In genomic region chr2:74507145-74507925, GRCh38 we compare ENCODE assay signal across 1 cellular context.
A peak's percentile ranks its signal among the peaks of the same experiment; 100 is the strongest.
TF ChIP-seq lines count a peak whose summit lies in the region.

Gene PCGF1, minus strand, starts transcription at chr2:74507695. Its CDS starts 27 bp downstream, at chr2:74507668.

TF ChIP-seq in HepG2, 621 proteins besides CTCF, POLR2A, EP300 and RAD21 (continued from another document and continues in another):
- TF ChIP-seq ZNF646 (CRISPR knock-in tag; IDR thresholded peaks at IDR 0.05): peak; percentile 90
- TF ChIP-seq PHF8 (CRISPR knock-in tag; IDR thresholded peaks at IDR 0.05): peak; percentile 90
- no peak for TF ChIP-seq NONO (IDR thresholded peaks at IDR 0.05)
- peak; percentile 98 for TF ChIP-seq NONO (CRISPR knock-in tag; conservative IDR thresholded peaks at IDR 0.05)
- peak; percentile 58; the same call in 1 of the 2 replicates for TF ChIP-seq TERF1 (CRISPR knock-in tag; IDR thresholded peaks at IDR 0.05)
- no peak for TF ChIP-seq ZNF33A (CRISPR knock-in tag; IDR thresholded peaks at IDR 0.05; ENCODE audit: borderline replicate concordance)
- TF ChIP-seq ARID2 (CRISPR knock-in tag; IDR thresholded peaks at IDR 0.05; ENCODE audit: borderline replicate concordance): no peak; the same call in 1 of the 2 replicates
- TF ChIP-seq CHD2 (IDR thresholded peaks at IDR 0.05; ENCODE audit: low read depth, low read length): peak; percentile 55
- TF ChIP-seq TSC22D2 (CRISPR knock-in tag; IDR thresholded peaks at IDR 0.05; ENCODE audit: borderline replicate concordance): peak; percentile 76; the same call in 1 of the 2 replicates
- no peak for TF ChIP-seq CBX2 (IDR thresholded peaks at IDR 0.05; ENCODE audit: low read depth, low read length)
- TF ChIP-seq CBX2 (CRISPR knock-in tag; IDR thresholded peaks at IDR 0.05; ENCODE audit: low read depth): 0 out of 2 replicates have a peak, but pooled peaks have one; percentile 35
- TF ChIP-seq HES4 (CRISPR knock-in tag; IDR thresholded peaks at IDR 0.05; ENCODE audit: borderline replicate concordance): peak; percentile 88; the same call in 1 of the 2 replicates
- TF ChIP-seq ZKSCAN5 (CRISPR knock-in tag; IDR thresholded peaks at IDR 0.05): peak; percentile 58; the same call in 1 of the 2 replicates
- TF ChIP-seq RARG (CRISPR knock-in tag; IDR thresholded peaks at IDR 0.05; ENCODE audit: low read depth): no peak
- TF ChIP-seq TBX3 (IDR thresholded peaks at IDR 0.05; ENCODE audit: borderline replicate concordance): peak; percentile 27; the same call in 1 of the 2 replicates
- TF ChIP-seq FOXK1 (CRISPR knock-in tag; IDR thresholded peaks at IDR 0.05; ENCODE audit: borderline replicate concordance, low read depth): peak; percentile 87
- peak; percentile 87 for TF ChIP-seq KLF15 (CRISPR knock-in tag; IDR thresholded peaks at IDR 0.05; ENCODE audit: borderline replicate concordance)
- TF ChIP-seq, protein P1, sequence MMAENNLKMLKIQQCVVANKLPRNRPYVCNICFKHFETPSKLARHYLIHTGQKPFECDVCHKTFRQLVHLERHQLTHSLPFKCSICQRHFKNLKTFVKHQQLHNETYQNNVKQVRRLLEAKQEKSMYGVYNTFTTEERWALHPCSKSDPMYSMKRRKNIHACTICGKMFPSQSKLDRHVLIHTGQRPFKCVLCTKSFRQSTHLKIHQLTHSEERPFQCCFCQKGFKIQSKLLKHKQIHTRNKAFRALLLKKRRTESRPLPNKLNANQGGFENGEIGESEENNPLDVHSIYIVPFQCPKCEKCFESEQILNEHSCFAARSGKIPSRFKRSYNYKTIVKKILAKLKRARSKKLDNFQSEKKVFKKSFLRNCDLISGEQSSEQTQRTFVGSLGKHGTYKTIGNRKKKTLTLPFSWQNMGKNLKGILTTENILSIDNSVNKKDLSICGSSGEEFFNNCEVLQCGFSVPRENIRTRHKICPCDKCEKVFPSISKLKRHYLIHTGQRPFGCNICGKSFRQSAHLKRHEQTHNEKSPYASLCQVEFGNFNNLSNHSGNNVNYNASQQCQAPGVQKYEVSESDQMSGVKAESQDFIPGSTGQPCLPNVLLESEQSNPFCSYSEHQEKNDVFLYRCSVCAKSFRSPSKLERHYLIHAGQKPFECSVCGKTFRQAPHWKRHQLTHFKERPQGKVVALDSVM (CRISPR knock-in tag; IDR thresholded peaks at IDR 0.05): peak; percentile 8
- TF ChIP-seq, protein P2, sequence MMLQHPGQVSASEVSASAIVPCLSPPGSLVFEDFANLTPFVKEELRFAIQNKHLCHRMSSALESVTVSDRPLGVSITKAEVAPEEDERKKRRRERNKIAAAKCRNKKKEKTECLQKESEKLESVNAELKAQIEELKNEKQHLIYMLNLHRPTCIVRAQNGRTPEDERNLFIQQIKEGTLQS (CRISPR knock-in tag; IDR thresholded peaks at IDR 0.05): no peak; the same call in 1 of the 2 replicates
- TF ChIP-seq ZNF282 (IDR thresholded peaks at IDR 0.05; ENCODE audit: partially characterized antibody): no peak
- TF ChIP-seq MXD4 (CRISPR knock-in tag; IDR thresholded peaks at IDR 0.05): peak; percentile 85
- TF ChIP-seq ZNF251 (CRISPR knock-in tag; IDR thresholded peaks at IDR 0.05): no peak; the same call in 1 of the 2 replicates
- no peak for TF ChIP-seq MAFK (conservative IDR thresholded peaks at IDR 0.05 in 1 of 2, IDR thresholded peaks at IDR 0.05 in 1 of 2; ENCODE audit: low read length in 2 of 2)
- peak; percentile 80 for TF ChIP-seq HOXD1 (CRISPR knock-in tag; IDR thresholded peaks at IDR 0.05)
- TF ChIP-seq ZFY (CRISPR knock-in tag; IDR thresholded peaks at IDR 0.05): peak; percentile 30; the same call in 1 of the 2 replicates
- no peak for TF ChIP-seq ZNF337 (CRISPR knock-in tag; IDR thresholded peaks at IDR 0.05; ENCODE audit: borderline replicate concordance, low read depth)
- no peak; the same call in 1 of the 2 replicates for TF ChIP-seq ZBED4 (CRISPR knock-in tag; IDR thresholded peaks at IDR 0.05; ENCODE audit: borderline replicate concordance)
- TF ChIP-seq ZNF317 (CRISPR knock-in tag; IDR thresholded peaks at IDR 0.05): peak; percentile 47
- no peak; the same call in 1 of the 2 replicates for TF ChIP-seq ZNF253 (CRISPR knock-in tag; IDR thresholded peaks at IDR 0.05; ENCODE audit: borderline replicate concordance)
- peak; percentile 98 for TF ChIP-seq AGO1 (IDR thresholded peaks at IDR 0.05; ENCODE audit: low read depth, low read length, poor library complexity, severe bottlenecking)
- TF ChIP-seq, protein P3, sequence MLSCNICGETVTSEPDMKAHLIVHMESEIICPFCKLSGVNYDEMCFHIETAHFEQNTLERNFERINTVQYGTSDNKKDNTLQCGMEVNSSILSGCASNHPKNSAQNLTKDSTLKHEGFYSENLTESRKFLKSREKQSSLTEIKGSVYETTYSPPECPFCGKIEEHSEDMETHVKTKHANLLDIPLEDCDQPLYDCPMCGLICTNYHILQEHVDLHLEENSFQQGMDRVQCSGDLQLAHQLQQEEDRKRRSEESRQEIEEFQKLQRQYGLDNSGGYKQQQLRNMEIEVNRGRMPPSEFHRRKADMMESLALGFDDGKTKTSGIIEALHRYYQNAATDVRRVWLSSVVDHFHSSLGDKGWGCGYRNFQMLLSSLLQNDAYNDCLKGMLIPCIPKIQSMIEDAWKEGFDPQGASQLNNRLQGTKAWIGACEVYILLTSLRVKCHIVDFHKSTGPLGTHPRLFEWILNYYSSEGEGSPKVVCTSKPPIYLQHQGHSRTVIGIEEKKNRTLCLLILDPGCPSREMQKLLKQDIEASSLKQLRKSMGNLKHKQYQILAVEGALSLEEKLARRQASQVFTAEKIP (CRISPR knock-in tag; IDR thresholded peaks at IDR 0.05; ENCODE audit: borderline replicate concordance): no peak
- TF ChIP-seq ZNF33B (CRISPR knock-in tag; IDR thresholded peaks at IDR 0.05): no peak
- no peak for TF ChIP-seq MATR3 (CRISPR knock-in tag; IDR thresholded peaks at IDR 0.05)
- 0 out of 2 replicates have a peak, but pooled peaks have one; percentile 24 for TF ChIP-seq ZNF121 (CRISPR knock-in tag; IDR thresholded peaks at IDR 0.05)
- no peak for TF ChIP-seq SETDB1 (CRISPR knock-in tag; IDR thresholded peaks at IDR 0.05; ENCODE audit: borderline replicate concordance)
- peak; percentile 85 for TF ChIP-seq CBFB (CRISPR knock-in tag; IDR thresholded peaks at IDR 0.05)
- peak; percentile 84; the same call in 1 of the 2 replicates for TF ChIP-seq ZBTB20 (CRISPR knock-in tag; IDR thresholded peaks at IDR 0.05; ENCODE audit: borderline replicate concordance, low read depth)
- TF ChIP-seq CSRNP2 (CRISPR knock-in tag; conservative IDR thresholded peaks at IDR 0.05; ENCODE audit: low read depth): no peak
- peak; percentile 49 for TF ChIP-seq PHF21A (CRISPR knock-in tag; IDR thresholded peaks at IDR 0.05)
- peak; percentile 25 for TF ChIP-seq PHF5A (CRISPR knock-in tag; IDR thresholded peaks at IDR 0.05; ENCODE audit: low read depth, unreplicated experiment)
- peak; percentile 64 for TF ChIP-seq ZNF761 (CRISPR knock-in tag; conservative IDR thresholded peaks at IDR 0.05)
- peak; percentile 81; the same call in 1 of the 2 replicates for TF ChIP-seq MTA1 (CRISPR knock-in tag; IDR thresholded peaks at IDR 0.05; ENCODE audit: borderline replicate concordance)
